8 cellular contexts compared by ENCODE assay signal in the genomic region with DNA sequence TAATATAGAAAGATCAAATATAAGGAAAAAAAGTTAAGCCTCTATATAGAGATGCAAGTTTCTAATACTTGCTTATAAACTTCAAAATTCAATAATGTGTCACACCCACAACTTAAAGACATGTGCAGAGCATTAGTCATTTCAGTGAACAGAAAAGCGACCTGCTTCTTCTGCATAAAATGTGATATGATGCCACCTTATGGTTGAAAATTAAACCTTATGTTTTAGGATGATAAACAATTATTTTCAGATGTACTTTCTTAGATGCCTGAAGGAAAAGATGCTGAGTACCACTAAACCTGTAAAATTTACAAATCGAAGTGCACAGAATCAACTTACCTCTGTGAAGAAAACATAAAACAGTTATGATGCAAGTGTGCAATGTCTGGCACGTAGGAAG.
DNase-seq lines count a peak whose midpoint lies in the region; ATAC-seq lines count a peak whose summit lies in the region.

No MANE protein-coding gene starts in this region.

- ATAC-seq in GM19328 (IDR thresholded peaks at IDR 0.05; ENCODE audit: unreplicated experiment) (no peak), HG02759 (IDR thresholded peaks at IDR 0.05; ENCODE audit: unreplicated experiment) (no peak)

- peak; percentile 52 for DNase-seq in EH (ENCODE audit: low read depth)
- peak; percentile 27 for DNase-seq in NCI-H146 treated with DMSO at 0.1 percent for 48 hours (lab: John Stamatoyannopoulos, UW; ENCODE audit: unreplicated experiment)
- DNase-seq in amniotic epithelial cell (ENCODE audit: low read depth): peak; percentile 62
- DNase-seq in kidney tubule cell (ENCODE audit: low spot score): peak; percentile 62
- DNase-seq in stimulated activated CD4-positive, alpha-beta T cell treated with anti-CD3 and anti-CD28 coated beads, Interleukin-2, amount 100 ng/mL, for 48 hours: no peak
- DNase-seq in iPS-NIHi7 (ENCODE audit: extremely low spot score): no peak

Comparison
In these comparisons a context has a peak if more than half of its experiments do, and no peak if none do; other contexts are left out.
1. DNase-seq: peak in EH (single experiment), NCI-H146 treated with DMSO at 0.1 percent for 48 hours (single experiment), amniotic epithelial cell (single experiment) and kidney tubule cell (single experiment); none in stimulated activated CD4-positive, alpha-beta T cell treated with anti-CD3 and anti-CD28 coated beads, Interleukin-2, amount 100 ng/mL, for 48 hours (0 of 2) and iPS-NIHi7 (single experiment).